ENCODE assay signal across 19 cellular contexts in genomic region chr1:5882367-5883128, GRCh38.
A peak's percentile ranks its signal among the peaks of the same experiment; 100 is the strongest.
DNase-seq lines count a peak whose midpoint lies in the region; ATAC-seq, FAIRE-seq and TF ChIP-seq lines count a peak whose summit lies in the region.
"Had no signal": no experiment of that assay in that cellular context is flagged by ENCODE, and none has a peak within 500 bp of the region (broad histone marks: within the 10 kb centered on the region; RNA-seq: fewer than 3 reads in every experiment).

No MANE protein-coding gene starts in this region.

- H2AFZ ChIP-seq in H1 (ENCODE audit: low read length): no peak overlapping the region

- no peak overlapping the region for H2BK20ac ChIP-seq in H1 (ENCODE audit: low read length)

- H3K4me3 ChIP-seq in H1 (ENCODE audit: extremely low read depth in 1 of 4, insufficient read depth in 2 of 4, low read depth in 3 of 4, low read length in 4 of 4): no peak overlapping the region
- H3K4me3 ChIP-seq: GM12878 had no signal

- H2AK5ac ChIP-seq in H1 (ENCODE audit: low read depth, low read length): no peak overlapping the region

- H3K4ac ChIP-seq in H1 (replicated peaks; ENCODE audit: insufficient read length, low read depth, low read length): no peak overlapping the region

- no peaks in the 10 kb centered on the region for H3K79me2 ChIP-seq in H1 (ENCODE audit: control insufficient read depth in 1 of 2, insufficient read depth in 2 of 2, low read length in 2 of 2)

- H3K27me3 Mint-ChIP-seq in activated CD8-positive, alpha-beta T cell treated with anti-CD3 and anti-CD28 coated beads, Interleukin-2, amount 10 ng/mL, durations not matched to agents 7 days and 5 days (ENCODE audit: low read depth): no peaks in the 10 kb centered on the region
- H3K27me3 Mint-ChIP-seq in activated CD8-positive, alpha-beta T cell treated with anti-CD3 and anti-CD28 coated beads for 36 hours: no peaks in the 10 kb centered on the region
- H3K27me3 Mint-ChIP-seq in nephron progenitor cell (ENCODE audit: low read depth, poor library complexity): peaks cover 2% of the 10 kb centered on the region
- H3K27me3 Mint-ChIP-seq in activated CD8-positive, alpha-beta memory T cell treated with anti-CD3 and anti-CD28 coated beads, Interleukin-2, amount 10 ng/mL, durations not matched to agents 7 days and 5 days: no peaks in the 10 kb centered on the region
- H3K27me3 Mint-ChIP-seq: CD8-positive, alpha-beta memory T cell had no signal

- POLR2A ChIA-PET in activated CD8-positive, alpha-beta T cell treated with anti-CD3 and anti-CD28 coated beads, Interleukin-2, amount 10 ng/mL, durations not matched to agents 7 days and 5 days (lab: Charles Lee): interaction anchor here (0.6 kb wide), 1 partner anchor 21 kb away, joined by 3 read pairs; no protein-coding TSS in a partner anchor
- POLR2A ChIA-PET in activated CD8-positive, alpha-beta T cell treated with anti-CD3 and anti-CD28 coated beads for 36 hours (lab: Charles Lee): no interaction called here
- POLR2A ChIA-PET in H1 (lab: Charles Lee; ENCODE audit: partially characterized antibody): no interaction called here

- no peaks in the 10 kb centered on the region for H3K4me1 Mint-ChIP-seq in activated CD8-positive, alpha-beta T cell treated with anti-CD3 and anti-CD28 coated beads, Interleukin-2, amount 10 ng/mL, durations not matched to agents 7 days and 5 days (ENCODE audit: low read depth)
- no peaks in the 10 kb centered on the region for H3K4me1 Mint-ChIP-seq in activated CD8-positive, alpha-beta T cell treated with anti-CD3 and anti-CD28 coated beads for 36 hours (ENCODE audit: low read depth)
- peaks cover 10% of the 10 kb centered on the region for H3K4me1 Mint-ChIP-seq in nephron progenitor cell
- no peaks in the 10 kb centered on the region for H3K4me1 Mint-ChIP-seq in activated CD8-positive, alpha-beta memory T cell treated with anti-CD3 and anti-CD28 coated beads, Interleukin-2, amount 10 ng/mL, durations not matched to agents 7 days and 5 days
- H3K4me1 Mint-ChIP-seq: CD8-positive, alpha-beta memory T cell had no signal

- H3K18ac ChIP-seq in H1 (ENCODE audit: extremely low read depth, low read length): no peak overlapping the region

- TF ChIP-seq EP300 in H1 (IDR thresholded peaks at IDR 0.05; ENCODE audit: borderline replicate concordance in 1 of 2, low read depth in 2 of 2, low read length in 2 of 2): no peak

- H2BK5ac ChIP-seq in H1 (ENCODE audit: low read depth, low read length): no peak overlapping the region; the same call in 1 of the 2 replicates

- no peaks in the 10 kb centered on the region for H4K20me1 ChIP-seq in H1 (replicated peaks in 1 of 2; ENCODE audit: control insufficient read depth in 1 of 2, insufficient read depth in 2 of 2, low read length in 2 of 2)

- no peak for FAIRE-seq in H1 (lab: Jason Lieb, UNC)
- FAIRE-seq: GM12878, GM18507 had no signal

- no peaks in the 10 kb centered on the region for H3K9me3 Mint-ChIP-seq in activated CD8-positive, alpha-beta T cell treated with anti-CD3 and anti-CD28 coated beads, Interleukin-2, amount 10 ng/mL, durations not matched to agents 7 days and 5 days (ENCODE audit: insufficient read depth)
- peaks cover 4% of the 10 kb centered on the region for H3K9me3 Mint-ChIP-seq in activated CD8-positive, alpha-beta T cell treated with anti-CD3 and anti-CD28 coated beads for 36 hours
- peaks cover 8% of the 10 kb centered on the region for H3K9me3 Mint-ChIP-seq in nephron progenitor cell
- peaks cover 4% of the 10 kb centered on the region for H3K9me3 Mint-ChIP-seq in activated CD8-positive, alpha-beta memory T cell treated with anti-CD3 and anti-CD28 coated beads, Interleukin-2, amount 10 ng/mL, durations not matched to agents 7 days and 5 days (ENCODE audit: low read depth)
- H3K9me3 Mint-ChIP-seq: CD8-positive, alpha-beta memory T cell had no signal

- TF ChIP-seq CTCF in activated CD8-positive, alpha-beta T cell treated with anti-CD3 and anti-CD28 coated beads for 36 hours (IDR thresholded peaks at IDR 0.05): no peak
- no peak for TF ChIP-seq CTCF in H1 (IDR thresholded peaks at IDR 0.05; ENCODE audit: control extremely low read depth in 1 of 3, insufficient read depth in 1 of 3, low read depth in 1 of 3, low read length in 3 of 3)
- no peak for TF ChIP-seq CTCF in nephron progenitor cell (IDR thresholded peaks at IDR 0.05)

- H3K27me3 ChIP-seq in H1 (replicated peaks in 1 of 4; ENCODE audit: control insufficient read depth in 3 of 4, extremely low read depth in 1 of 4, insufficient read depth in 3 of 4, low read length in 3 of 4): no peaks in the 10 kb centered on the region

- peak overlapping the region; percentile 16 for H3K27ac Mint-ChIP-seq in activated CD8-positive, alpha-beta T cell treated with anti-CD3 and anti-CD28 coated beads, Interleukin-2, amount 10 ng/mL, durations not matched to agents 7 days and 5 days
- no peak overlapping the region for H3K27ac Mint-ChIP-seq in activated CD8-positive, alpha-beta T cell treated with anti-CD3 and anti-CD28 coated beads for 36 hours
- H3K27ac Mint-ChIP-seq in nephron progenitor cell: peak overlapping the region; percentile 52
- H3K27ac Mint-ChIP-seq in activated CD8-positive, alpha-beta memory T cell treated with anti-CD3 and anti-CD28 coated beads, Interleukin-2, amount 10 ng/mL, durations not matched to agents 7 days and 5 days: no peak overlapping the region
- H3K27ac Mint-ChIP-seq: HFFc6 had no signal

- H4K91ac ChIP-seq in H1 (replicated peaks; ENCODE audit: insufficient read length, low read length): no peak overlapping the region

- no peak overlapping the region for H3K23ac ChIP-seq in H1 (ENCODE audit: insufficient read length)

- H3K36me3 Mint-ChIP-seq in activated CD8-positive, alpha-beta T cell treated with anti-CD3 and anti-CD28 coated beads, Interleukin-2, amount 10 ng/mL, durations not matched to agents 7 days and 5 days (ENCODE audit: low read depth): peaks cover 14% of the 10 kb centered on the region
- H3K36me3 Mint-ChIP-seq in activated CD8-positive, alpha-beta T cell treated with anti-CD3 and anti-CD28 coated beads for 36 hours (ENCODE audit: low read depth): peaks cover 12% of the 10 kb centered on the region
- H3K36me3 Mint-ChIP-seq in nephron progenitor cell (ENCODE audit: low read depth): peaks cover 39% of the 10 kb centered on the region
- H3K36me3 Mint-ChIP-seq in activated CD8-positive, alpha-beta memory T cell treated with anti-CD3 and anti-CD28 coated beads, Interleukin-2, amount 10 ng/mL, durations not matched to agents 7 days and 5 days: peaks cover 15% of the 10 kb centered on the region

- H4K8ac ChIP-seq in H1 (ENCODE audit: extremely low read depth, insufficient read depth, low read length): no peak overlapping the region

- no peaks in the 10 kb centered on the region; a peak in 1 of 7 replicates for H3K4me1 ChIP-seq in H1 (replicated peaks in 1 of 4; ENCODE audit: control insufficient read depth in 3 of 4, insufficient read depth in 4 of 4, low read length in 3 of 4)
- H3K4me1 ChIP-seq: Caco-2 had no signal

- no peak overlapping the region for H3K9ac ChIP-seq in H1 (replicated peaks in 1 of 4; ENCODE audit: extremely low read depth in 1 of 4, low read depth in 3 of 4, low read length in 3 of 4)

- no peak overlapping the region for H4K5ac ChIP-seq in H1 (ENCODE audit: insufficient read length, low read depth, low read length)

- no peak overlapping the region for H2BK120ac ChIP-seq in H1 (replicated peaks; ENCODE audit: low read depth, low read length)

- H3K56ac ChIP-seq in H1 (replicated peaks; ENCODE audit: insufficient read length, low read depth, low read length): no peak overlapping the region

- WGBS in H1 (ENCODE audit: extremely low coverage in 1 of 2, insufficient coverage in 1 of 2, insufficient read length in 1 of 2, insufficient replicate concordance in 2 of 2, low coverage in 1 of 2, low lambda C conversion rate in 2 of 2, missing lambda C conversion rate in 1 of 2), 2 experiments: 97% methylated on average over 23 of the region's 27 CpGs; no CpG with 5 or more reads in 1 of the 2 experiments

- H2BK12ac ChIP-seq in H1 (ENCODE audit: low read depth, low read length): peak overlapping the region; percentile 39; the same call in 1 of the 2 replicates

- H3K4me2 ChIP-seq in H1 (ENCODE audit: insufficient read depth in 1 of 2, low read depth in 2 of 2, low read length in 2 of 2): no peak overlapping the region

- H3K4me3 Mint-ChIP-seq in activated CD8-positive, alpha-beta T cell treated with anti-CD3 and anti-CD28 coated beads, Interleukin-2, amount 10 ng/mL, durations not matched to agents 7 days and 5 days: no peak overlapping the region
- no peak overlapping the region for H3K4me3 Mint-ChIP-seq in activated CD8-positive, alpha-beta T cell treated with anti-CD3 and anti-CD28 coated beads for 36 hours
- H3K4me3 Mint-ChIP-seq in nephron progenitor cell: no peak overlapping the region
- no peak overlapping the region for H3K4me3 Mint-ChIP-seq in activated CD8-positive, alpha-beta memory T cell treated with anti-CD3 and anti-CD28 coated beads, Interleukin-2, amount 10 ng/mL, durations not matched to agents 7 days and 5 days
- H3K4me3 Mint-ChIP-seq: CD8-positive, alpha-beta memory T cell; HFFc6 had no signal

- DNase-seq in activated CD8-positive, alpha-beta T cell treated with anti-CD3 and anti-CD28 coated beads, Interleukin-2, amount 10 ng/mL, durations not matched to agents 7 days and 5 days: no peak
- DNase-seq in activated CD8-positive, alpha-beta T cell treated with anti-CD3 and anti-CD28 coated beads for 36 hours: no peak
- DNase-seq in H1 (ENCODE audit: low read depth in 1 of 2, low spot score in 2 of 2) (no peak), nephron progenitor cell (no peak), posterior vena cava (ENCODE audit: low spot score) (no peak), HuH-7 (ENCODE audit: low spot score) (no peak)
- DNase-seq in activated CD8-positive, alpha-beta memory T cell treated with anti-CD3 and anti-CD28 coated beads, Interleukin-2, amount 10 ng/mL, durations not matched to agents 7 days and 5 days: no peak
- DNase-seq: Caco-2, DMS53, GOT3, HCEC 1CT, HFFc6, KBM-7 had no signal

- no peaks in the 10 kb centered on the region for H3K79me1 ChIP-seq in H1 (ENCODE audit: low read depth, low read length)

- peaks cover 2% of the 10 kb centered on the region; the same call in 1 of the 2 replicates for H3K23me2 ChIP-seq in H1 (ENCODE audit: low read depth, low read length)

- H3K14ac ChIP-seq in H1 (ENCODE audit: insufficient read length): no peak overlapping the region

- H2BK15ac ChIP-seq in H1 (ENCODE audit: low read length): no peak overlapping the region

- TF ChIP-seq POLR2A in H1 (IDR thresholded peaks at IDR 0.05; ENCODE audit: control extremely low read depth in 1 of 2, low read depth in 2 of 2, low read length in 2 of 2): no peak

- ATAC-seq in activated CD8-positive, alpha-beta T cell treated with anti-CD3 and anti-CD28 coated beads, Interleukin-2, amount 10 ng/mL, durations not matched to agents 7 days and 5 days: no peak
- ATAC-seq in activated CD8-positive, alpha-beta T cell treated with anti-CD3 and anti-CD28 coated beads for 36 hours: no peak
- ATAC-seq in activated CD8-positive, alpha-beta memory T cell treated with anti-CD3 and anti-CD28 coated beads, Interleukin-2, amount 10 ng/mL, durations not matched to agents 7 days and 5 days: no peak
- ATAC-seq in esophagus mucosa: no peak
- ATAC-seq: GM12878 had no signal

- CTCF ChIA-PET in activated CD8-positive, alpha-beta T cell treated with anti-CD3 and anti-CD28 coated beads, Interleukin-2, amount 10 ng/mL, durations not matched to agents 7 days and 5 days (lab: Charles Lee): no interaction called here
- CTCF ChIA-PET in activated CD8-positive, alpha-beta T cell treated with anti-CD3 and anti-CD28 coated beads for 36 hours (lab: Charles Lee): no interaction called here
- CTCF ChIA-PET in H1 (lab: Charles Lee; ENCODE audit: partially characterized antibody): interaction anchor here (0.5 to 10.2 kb wide), 7 partner anchors 11 to 360 kb away, joined by 3 to 58 read pairs (median 3); no protein-coding TSS in a partner anchor
- CTCF ChIA-PET in activated CD8-positive, alpha-beta memory T cell treated with anti-CD3 and anti-CD28 coated beads, Interleukin-2, amount 10 ng/mL, durations not matched to agents 7 days and 5 days (lab: Charles Lee): no interaction called here

- peaks cover 0 to 9% (median 0%) of the 10 kb centered on the region in 4 experiments; a peak in 3 of 8 replicates for H3K36me3 ChIP-seq in H1 (ENCODE audit: control insufficient read depth in 2 of 4, insufficient read depth in 4 of 4, low read length in 3 of 4)

- peaks cover 7 to 9% of the 10 kb centered on the region in 2 experiments; a peak in 1 of 4 replicates for H3K9me3 ChIP-seq in H1 (ENCODE audit: insufficient read depth in 2 of 2, low read depth in 1 of 2, low read length in 1 of 2)
- H3K9me3 ChIP-seq: Caco-2 had no signal

- intact Hi-C loops in activated CD8-positive, alpha-beta T cell treated with anti-CD3 and anti-CD28 coated beads for 36 hours (cut with micrococcal nuclease): no loop called here
- intact Hi-C loops in posterior vena cava (cut with DNase I): loop anchor here in 1 of 2 donors (5.0 kb wide), 1 partner anchor 255 kb away; no protein-coding TSS in a partner anchor

- no peak overlapping the region for H3K27ac ChIP-seq in H1 (ENCODE audit: low read depth, low read length)
- H3K27ac ChIP-seq: 22Rv1, HL-60 had no signal

- TF ChIP-seq RAD21 in H1 (IDR thresholded peaks at IDR 0.05 in 1 of 2, conservative IDR thresholded peaks at IDR 0.05 in 1 of 2; ENCODE audit: low read depth in 2 of 2, low read length in 2 of 2): no peak

Comparison
In these comparisons a context has a peak if more than half of its experiments do, and no peak if none do; other contexts are left out.
1. H3K27ac Mint-ChIP-seq: peak in activated CD8-positive, alpha-beta T cell treated with anti-CD3 and anti-CD28 coated beads, Interleukin-2, amount 10 ng/mL, durations not matched to agents 7 days and 5 days (single experiment) and nephron progenitor cell (single experiment); none in activated CD8-positive, alpha-beta T cell treated with anti-CD3 and anti-CD28 coated beads for 36 hours (single experiment) and activated CD8-positive, alpha-beta memory T cell treated with anti-CD3 and anti-CD28 coated beads, Interleukin-2, amount 10 ng/mL, durations not matched to agents 7 days and 5 days (single experiment).